Comparison of ENCODE assay signal across 8 cellular contexts in genomic region chr17:77066165-77066564, GRCh38.
DNase-seq lines count a peak whose midpoint lies in the region; ATAC-seq and TF ChIP-seq lines count a peak whose summit lies in the region.
"Had no signal": no experiment of that assay in that cellular context is flagged by ENCODE, and none has a peak within 500 bp of the region (broad histone marks: within the 10 kb centered on the region; RNA-seq: fewer than 3 reads in every experiment).

No MANE protein-coding gene starts in this region.

- BruUV-seq in Panc1 (replicated peaks; lab: Mats Ljungman, UMichigan), result no TSS peak

- POLR2A ChIA-PET in Panc1 (lab: Charles Lee), result no interaction called here

- H3K27me3 ChIP-seq in BLaER1 (no peaks in the 10 kb centered on the region), Karpas-422 (ENCODE audit: low read length) (no peaks in the 10 kb centered on the region), Panc1 (ENCODE audit: control insufficient read depth, insufficient read depth, low read length) (no peaks in the 10 kb centered on the region), upper lobe of right lung (peaks cover 19% of the 10 kb centered on the region)

- no peak overlapping the region for H2AFZ ChIP-seq in Karpas-422 (ENCODE audit: low read length)

- intact Hi-C loops in Panc1 (cut with micrococcal nuclease; ENCODE audit: unreplicated experiment), result loop anchor here (5.0 kb wide), 1 partner anchor 254 kb away; no protein-coding TSS in a partner anchor
- intact Hi-C loops in upper lobe of right lung (cut with DNase I), result loop anchor here (5.0 kb wide), 1 partner anchor 199 kb away; the partner anchor contains the start of gene MGAT5B

- H4K20me1 ChIP-seq in BLaER1 (no peaks in the 10 kb centered on the region), Karpas-422 (ENCODE audit: insufficient read depth, low read depth, low read length) (no peaks in the 10 kb centered on the region)

- H3K36me3 ChIP-seq in BLaER1, result no peaks in the 10 kb centered on the region
- no peaks in the 10 kb centered on the region for H3K36me3 ChIP-seq in Karpas-422 (ENCODE audit: insufficient read depth, low read length)
- no peaks in the 10 kb centered on the region for H3K36me3 ChIP-seq in Panc1 (ENCODE audit: control insufficient read depth, insufficient read depth, low read length)
- no peaks in the 10 kb centered on the region for H3K36me3 ChIP-seq in upper lobe of right lung

- 0 out of 2 replicates have a peak overlapping the region, but pooled peaks have one; percentile 14 for H3K9ac ChIP-seq in BLaER1
- H3K9ac ChIP-seq in Karpas-422 (ENCODE audit: low read length), result no peak overlapping the region

- H3K79me2 ChIP-seq in Karpas-422 (ENCODE audit: low read length), result no peaks in the 10 kb centered on the region

- DNase-seq in Karpas-422 (no peak), Panc1 (ENCODE audit: low read depth, low spot score) (no peak), upper lobe of right lung (no peak), dedifferentiated amniotic fluid mesenchymal stem cell (ENCODE audit: extremely low spot score) (no peak), D341Med (ENCODE audit: low spot score) (no peak)
- no peak for DNase-seq in activated T-cell treated with anti-CD3 and anti-CD28 coated beads, Interleukin-2, amount 50 U/mL, for 1 hour
- DNase-seq: KG1 had no signal

- H3K27ac ChIP-seq in BLaER1 (peak overlapping the region; percentile 27; the same call in 1 of the 2 replicates), Karpas-422 (ENCODE audit: low read length) (no peak overlapping the region), Panc1 (ENCODE audit: low read length) (no peak overlapping the region), upper lobe of right lung (no peak overlapping the region)

- no peak overlapping the region for H3K4me3 ChIP-seq in BLaER1
- H3K4me3 ChIP-seq in Karpas-422 (ENCODE audit: low read length), result no peak overlapping the region
- no peak overlapping the region for H3K4me3 ChIP-seq in Panc1 (ENCODE audit: low read depth in 2 of 2, low read length in 2 of 2)
- H3K4me3 ChIP-seq in upper lobe of right lung, result no peak overlapping the region

- H3K9me3 ChIP-seq in BLaER1, result no peaks in the 10 kb centered on the region
- no peaks in the 10 kb centered on the region for H3K9me3 ChIP-seq in Karpas-422 (ENCODE audit: low read length)
- H3K9me3 ChIP-seq in Panc1 (ENCODE audit: control insufficient read depth, insufficient read depth, low read depth, low read length), result no peaks in the 10 kb centered on the region
- H3K9me3 ChIP-seq in upper lobe of right lung, result no peaks in the 10 kb centered on the region

- peaks cover 13% of the 10 kb centered on the region for H3K4me1 ChIP-seq in BLaER1
- H3K4me1 ChIP-seq in Karpas-422 (ENCODE audit: low read length), result peaks cover 11% of the 10 kb centered on the region
- no peaks in the 10 kb centered on the region for H3K4me1 ChIP-seq in Panc1 (ENCODE audit: control insufficient read depth, insufficient read depth, low read length)
- no peaks in the 10 kb centered on the region for H3K4me1 ChIP-seq in upper lobe of right lung

- no peaks in the 10 kb centered on the region for H3K9me2 ChIP-seq in Karpas-422 (replicated peaks; ENCODE audit: insufficient read depth, low read length)

- ATAC-seq in Panc1, result peak; percentile 47
- peak; percentile 9 for ATAC-seq in upper lobe of right lung

- CTCF ChIA-PET in Panc1 (lab: Charles Lee), result interaction anchor here (0.6 to 1.6 kb wide), 2 partner anchors 63 to 198 kb away, joined by 3 to 7 read pairs; partner anchors contain the start of gene MGAT5B

- peak overlapping the region; percentile 64 for H3K4me2 ChIP-seq in BLaER1
- peak overlapping the region; percentile 41 for H3K4me2 ChIP-seq in Karpas-422 (ENCODE audit: low read depth, low read length, poor library complexity, severe bottlenecking)

- in situ Hi-C loops in Panc1 (cut with HindIII; ENCODE audit: low pct_unique_long_range_greater_than_20kb, low sequenced_read_pairs), result no loop called here

- no peak for TF ChIP-seq CTCF in Panc1 (IDR thresholded peaks at IDR 0.05)
- TF ChIP-seq CTCF in upper lobe of right lung (IDR thresholded peaks at IDR 0.05), result no peak
